Comparison of ENCODE assay signal across 8 cellular contexts in the genomic region with DNA sequence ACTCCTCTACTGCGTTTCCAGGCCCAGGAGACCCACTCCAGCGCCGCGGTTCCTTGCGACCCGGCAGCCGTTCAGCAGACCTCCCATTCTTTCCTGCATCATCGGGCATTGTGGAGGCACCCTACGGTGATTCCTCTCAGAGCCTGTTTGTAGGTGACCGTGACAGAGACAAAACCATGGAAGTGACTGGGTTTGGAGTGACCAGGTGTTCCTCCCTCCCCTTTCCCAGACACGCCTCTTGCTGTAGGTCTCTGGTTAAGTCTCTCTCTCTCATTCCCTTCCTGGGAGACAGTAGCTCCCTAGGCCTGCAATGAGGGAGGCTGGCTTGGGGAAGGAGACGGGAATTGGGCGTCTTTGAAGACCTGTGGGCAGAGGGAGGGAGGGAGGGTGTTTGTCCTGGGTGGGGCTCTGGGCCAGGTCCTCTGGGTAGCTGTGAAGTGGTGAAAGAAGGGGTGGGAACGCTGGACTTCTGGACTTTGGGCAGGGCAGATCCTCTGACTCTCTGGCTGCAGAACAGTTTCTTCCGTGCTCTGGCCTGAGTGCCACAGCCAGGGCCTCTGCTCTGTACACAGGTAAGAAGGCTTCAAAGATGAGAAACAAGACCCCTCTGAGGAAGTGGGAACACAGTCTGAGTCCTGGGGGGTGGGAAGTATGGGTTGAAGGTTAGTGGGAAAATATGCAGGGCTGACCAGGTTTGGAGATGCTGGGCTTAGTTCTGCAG. TPM values are rescaled to one million over a fixed set of nuclear protein-coding genes. Genes with fewer than 3 reads are reported as not detected.
DNase-seq lines count a peak whose midpoint lies in the region; ATAC-seq and TF ChIP-seq lines count a peak whose summit lies in the region.

No MANE protein-coding gene starts in this region.

- H3K4me3 ChIP-seq in LNCaP clone FGC (ENCODE audit: low read depth, low read length) (peak overlapping the region; percentile 78), testis (peak overlapping the region; percentile 87 to 94)

- no peaks in the 10 kb centered on the region for H3K9me3 Mint-ChIP-seq in brain

- H3K4me1 Mint-ChIP-seq in brain = peaks cover 43% of the 10 kb centered on the region

- peaks cover 20% of the 10 kb centered on the region for H3K4me1 ChIP-seq in testis

- H3K27me3 Mint-ChIP-seq in brain = peaks cover 8% of the 10 kb centered on the region

- WGBS in testis, 2 donors = 4 to 5% methylated on average over 15 of the region's 15 CpGs

- peak overlapping the region; percentile 96 to 100 (median 98) for H3K4me3 Mint-ChIP-seq in brain

- H3K27ac ChIP-seq in testis = peak overlapping the region; percentile 80 to 93

- no peaks in the 10 kb centered on the region for H3K36me3 ChIP-seq in testis (ENCODE audit: low read depth, missing control alignments)

- no peaks in the 10 kb centered on the region for H3K27me3 ChIP-seq in testis

- H3K36me3 Mint-ChIP-seq in brain = peaks cover 48% of the 10 kb centered on the region

- intact Hi-C loops in testis (cut with DNase I; ENCODE audit: low total_unique reads) = no loop called here

- no peaks in the 10 kb centered on the region for H3K9me3 ChIP-seq in testis

- ATAC-seq in GM18909 (IDR thresholded peaks at IDR 0.05; ENCODE audit: poor library complexity, unreplicated experiment) (no peak), HG02885 (IDR thresholded peaks at IDR 0.05; ENCODE audit: poor library complexity, unreplicated experiment) (no peak)

- no peak for TF ChIP-seq POLR2A in testis (IDR thresholded peaks at IDR 0.05)

- peak overlapping the region; percentile 98 to 100 (median 99) for H3K27ac Mint-ChIP-seq in brain

- TF ChIP-seq CTCF in LNCaP clone FGC (IDR thresholded peaks at IDR 0.05; ENCODE audit: control insufficient read depth, extremely low read depth, insufficient read depth) = no peak
- no peak for TF ChIP-seq CTCF in brain (conservative IDR thresholded peaks at IDR 0.05)
- TF ChIP-seq CTCF in testis (IDR thresholded peaks at IDR 0.05) = no peak

- DNase-seq in COR-L47 (lab: John Stamatoyannopoulos, UW) (peak; percentile 21), LNCaP clone FGC (ENCODE audit: low read depth) (peak; percentile 35), kidney tubule cell (ENCODE audit: low spot score) (peak; percentile 68), testis (no peak), NCI-H1436 treated with DMSO at 0.1 percent for 48 hours (lab: John Stamatoyannopoulos, UW) (no peak)

RNA-seq across cellular contexts. Expression of gene KLC4, which starts 0.8 kb away (rescaled TPM):
- polyA plus RNA-seq in brain (ENCODE audit: insufficient read depth, low read depth, low replicate concordance) (81.2 TPM), testis (ENCODE audit: insufficient read depth, low read depth, low replicate concordance) (63.1 TPM)
- 10 to 100 TPM; 41.1 to 49.4 TPM for total RNA-seq in testis

RNA-seq across cellular contexts. Expression of gene MRPL2, which starts 1.0 kb away (rescaled TPM):
- polyA plus RNA-seq in brain (ENCODE audit: insufficient read depth, low read depth, low replicate concordance) (123 TPM), testis (ENCODE audit: insufficient read depth, low read depth, low replicate concordance) (72.8 TPM)
- total RNA-seq in testis = 10 to 100 TPM; 37.2 to 54.8 TPM

RNA-seq across cellular contexts. Expression of gene CUL7, which starts 6.5 kb away (rescaled TPM):
- polyA plus RNA-seq in brain (ENCODE audit: insufficient read depth, low read depth, low replicate concordance) = 35.6 TPM
- total RNA-seq in testis = 10 to 100 TPM; 23.9 to 31.5 TPM
- 16.6 TPM for polyA plus RNA-seq in testis (ENCODE audit: insufficient read depth, low read depth, low replicate concordance)

RNA-seq across cellular contexts. Expression of gene PTK7, which starts 15.9 kb away (rescaled TPM):
- 109 TPM for polyA plus RNA-seq in brain (ENCODE audit: insufficient read depth, low read depth, low replicate concordance)
- total RNA-seq in testis = 10 to 100 TPM; 58.8 to 68.7 TPM
- 60.8 TPM for polyA plus RNA-seq in testis (ENCODE audit: insufficient read depth, low read depth, low replicate concordance)

RNA-seq across cellular contexts. Expression of gene RRP36, which starts 38.8 kb away (rescaled TPM):
- polyA plus RNA-seq in brain (ENCODE audit: insufficient read depth, low read depth, low replicate concordance) (58.7 TPM), testis (ENCODE audit: insufficient read depth, low read depth, low replicate concordance) (39.9 TPM)
- 10 to 100 TPM; 34.2 to 49.5 TPM for total RNA-seq in testis

Comparison
In these comparisons a context has a peak if more than half of its experiments do, and no peak if none do; other contexts are left out.
1. DNase-seq: peak in COR-L47 (single experiment), LNCaP clone FGC (single experiment) and kidney tubule cell (single experiment); none in testis (single experiment) and NCI-H1436 treated with DMSO at 0.1 percent for 48 hours (single experiment).